In genomic region chr1:45521413-45522323, GRCh38 we compare ENCODE assay signal across 1 cellular context.
A peak's percentile ranks its signal among the peaks of the same experiment; 100 is the strongest.
TF ChIP-seq lines count a peak whose summit lies in the region.

Gene PRDX1 (minus strand): TSS chr1:45521884. CDS start chr1:45519043, 2,841 bp downstream.

TF ChIP-seq in HEK293, 187 proteins besides CTCF, POLR2A, EP300 and RAD21 (continued from another document and continues in another):
- TF ChIP-seq ZNF76 (tag by site-specific recombination; IDR thresholded peaks at IDR 0.05; ENCODE audit: borderline replicate concordance, low read depth) = peak; percentile 72
- TF ChIP-seq ZBTB1 (tag by site-specific recombination; IDR thresholded peaks at IDR 0.05) = peak; percentile 10; the same call in 1 of the 2 replicates
- TF ChIP-seq ZNF292 (tag by site-specific recombination; IDR thresholded peaks at IDR 0.05; ENCODE audit: borderline replicate concordance, low read depth) = no peak
- TF ChIP-seq KLF1 (tag by site-specific recombination; IDR thresholded peaks at IDR 0.05) = peak; percentile 98
- TF ChIP-seq ZNF37A (tag by site-specific recombination; IDR thresholded peaks at IDR 0.05) = no peak; the same call in 1 of the 2 replicates
- TF ChIP-seq ZSCAN5A (tag by site-specific recombination; IDR thresholded peaks at IDR 0.05) = peak; percentile 87; the same call in 1 of the 2 replicates
- no peak; the same call in none of the 2 replicates for TF ChIP-seq ZBTB11 (tag by site-specific recombination; conservative IDR thresholded peaks at IDR 0.05; ENCODE audit: low read depth)
- TF ChIP-seq ZNF704 (tag by site-specific recombination; IDR thresholded peaks at IDR 0.05) = no peak
- no peak for TF ChIP-seq ZNF664 (tag by site-specific recombination; IDR thresholded peaks at IDR 0.05)
- TF ChIP-seq ZNF221 (tag by site-specific recombination; IDR thresholded peaks at IDR 0.05; ENCODE audit: borderline replicate concordance) = no peak
- peak; percentile 98 for TF ChIP-seq ZXDB (tag by site-specific recombination; IDR thresholded peaks at IDR 0.05)
- TF ChIP-seq PRDM10 (tag by site-specific recombination; IDR thresholded peaks at IDR 0.05) = peak; percentile 51
- TF ChIP-seq ZNF341 (tag by site-specific recombination; IDR thresholded peaks at IDR 0.05; ENCODE audit: low read depth) = peak; percentile 75
- no peak for TF ChIP-seq ZNF426 (tag by site-specific recombination; IDR thresholded peaks at IDR 0.05)
- TF ChIP-seq ZNF280D (tag by site-specific recombination; IDR thresholded peaks at IDR 0.05) = no peak
- TF ChIP-seq ZNF561 (tag by site-specific recombination; IDR thresholded peaks at IDR 0.05; ENCODE audit: borderline replicate concordance) = peak; percentile 68; the same call in 1 of the 2 replicates
- no peak for TF ChIP-seq ZNF830 (tag by site-specific recombination; IDR thresholded peaks at IDR 0.05; ENCODE audit: low read depth)
- TF ChIP-seq MEIS1 (CRISPR knock-in tag; IDR thresholded peaks at IDR 0.05; ENCODE audit: borderline replicate concordance) = no peak
- peak; percentile 82; the same call in 1 of the 2 replicates for TF ChIP-seq ZSCAN23 (tag by site-specific recombination; IDR thresholded peaks at IDR 0.05)
- TF ChIP-seq ZIC2 (tag by site-specific recombination; IDR thresholded peaks at IDR 0.05) = peak; percentile 82
- peak; percentile 74 for TF ChIP-seq WT1 (tag by site-specific recombination; IDR thresholded peaks at IDR 0.05)
- no peak for TF ChIP-seq ZNF202 (tag by site-specific recombination; IDR thresholded peaks at IDR 0.05; ENCODE audit: borderline replicate concordance)
- peak; percentile 63; the same call in 1 of the 2 replicates for TF ChIP-seq ZNF580 (tag by site-specific recombination; IDR thresholded peaks at IDR 0.05)
- TF ChIP-seq ZNF501 (tag by site-specific recombination; IDR thresholded peaks at IDR 0.05) = peak; percentile 94
- no peak; the same call in 1 of the 2 replicates for TF ChIP-seq ZNF747 (tag by site-specific recombination; IDR thresholded peaks at IDR 0.05)
- TF ChIP-seq ZBTB44 (tag by site-specific recombination; IDR thresholded peaks at IDR 0.05) = peak; percentile 50; the same call in 1 of the 2 replicates
- TF ChIP-seq ZNF398 (tag by site-specific recombination; IDR thresholded peaks at IDR 0.05) = peak; percentile 99
- peak; percentile 40 for TF ChIP-seq ZNF146 (tag by site-specific recombination; IDR thresholded peaks at IDR 0.05)
- peak; percentile 68; the same call in 1 of the 2 replicates for TF ChIP-seq ZNF366 (tag by site-specific recombination; conservative IDR thresholded peaks at IDR 0.05)
- TF ChIP-seq KLF16 (tag by site-specific recombination; IDR thresholded peaks at IDR 0.05) = peak; percentile 100
- peak; percentile 42; the same call in 1 of the 2 replicates for TF ChIP-seq ZNF623 (tag by site-specific recombination; IDR thresholded peaks at IDR 0.05)
- TF ChIP-seq ZEB2 (tag by site-specific recombination; IDR thresholded peaks at IDR 0.05) = peak; percentile 92
- peak; percentile 99 for TF ChIP-seq KLF7 (tag by site-specific recombination; IDR thresholded peaks at IDR 0.05; ENCODE audit: borderline replicate concordance)
- TF ChIP-seq OSR2 (tag by site-specific recombination; IDR thresholded peaks at IDR 0.05) = no peak
- no peak; the same call in none of the 2 replicates for TF ChIP-seq ZNF114 (tag by site-specific recombination; IDR thresholded peaks at IDR 0.05)
- peak; percentile 91 for TF ChIP-seq ZNF324 (tag by site-specific recombination; IDR thresholded peaks at IDR 0.05)
- TF ChIP-seq ZNF423 (tag by site-specific recombination; IDR thresholded peaks at IDR 0.05) = peak; percentile 60
- 0 out of 2 replicates have a peak, but pooled peaks have one; percentile 80 for TF ChIP-seq ZNF785 (tag by site-specific recombination; IDR thresholded peaks at IDR 0.05)
- peak; percentile 27; the same call in 1 of the 2 replicates for TF ChIP-seq SALL2 (tag by site-specific recombination; IDR thresholded peaks at IDR 0.05; ENCODE audit: borderline replicate concordance)
- no peak for TF ChIP-seq ZNF549 (tag by site-specific recombination; IDR thresholded peaks at IDR 0.05)
- peak; percentile 83 for TF ChIP-seq ZNF843 (tag by site-specific recombination; IDR thresholded peaks at IDR 0.05)
